Comparison of ENCODE assay signal across 8 cellular contexts in the genomic region with DNA sequence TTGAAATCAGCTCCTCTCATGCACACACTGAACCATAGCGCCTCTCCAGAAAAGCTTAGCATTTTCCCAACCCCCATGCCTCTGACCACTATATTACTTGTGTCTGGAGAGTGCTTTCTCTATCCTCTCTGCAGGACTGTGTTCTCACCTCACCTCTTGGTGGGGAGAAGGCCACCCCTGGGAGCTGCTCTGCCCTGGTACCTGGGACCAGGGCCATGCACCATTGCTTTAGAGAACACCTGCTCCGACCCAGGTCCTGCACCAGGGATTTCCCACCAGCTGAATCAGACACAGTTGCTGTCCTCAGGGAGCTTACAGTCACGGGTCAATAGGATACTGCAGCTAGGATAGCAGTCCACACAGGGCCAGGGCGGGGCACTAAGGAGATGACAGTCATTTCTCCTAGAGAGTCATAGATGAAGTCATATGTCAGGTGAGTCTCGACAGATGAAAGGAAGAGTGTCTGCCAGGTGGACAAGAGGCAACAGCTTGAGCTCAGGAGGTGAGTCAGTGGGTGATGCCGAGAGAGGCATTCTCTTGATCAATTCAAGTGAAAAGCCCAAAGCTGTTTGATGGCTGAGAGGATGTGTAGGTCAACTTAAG. TPM values are rescaled to one million over a fixed set of nuclear protein-coding genes. Genes with fewer than 3 reads are reported as not detected.
DNase-seq lines count a peak whose midpoint lies in the region; ATAC-seq and TF ChIP-seq lines count a peak whose summit lies in the region.

No MANE protein-coding gene starts in this region.

- CTCF ChIA-PET in WTC11 (lab: Charles Lee), result interaction anchor here (0.7 to 2.6 kb wide), 15 partner anchors 9 to 525 kb away, joined by 3 to 21 read pairs (median 4); no protein-coding TSS in a partner anchor

- 0 out of 2 replicates have a peak, but pooled peaks have one; percentile 63 for TF ChIP-seq CTCF in C4-2B (conservative IDR thresholded peaks at IDR 0.05)
- TF ChIP-seq CTCF in WTC11 (IDR thresholded peaks at IDR 0.05), result no peak
- no peak for TF ChIP-seq CTCF in glutamatergic neuron (IDR thresholded peaks at IDR 0.05; ENCODE audit: partially characterized antibody, unreplicated experiment)

- H3K27ac Mint-ChIP-seq in WTC11, result peak overlapping the region; percentile 90; the same call in 1 of the 2 replicates
- H3K27ac Mint-ChIP-seq in glutamatergic neuron (ENCODE audit: unreplicated experiment), result peak overlapping the region; percentile 70

- H3K27me3 Mint-ChIP-seq in WTC11 (ENCODE audit: low read depth) (no peaks in the 10 kb centered on the region), glutamatergic neuron (ENCODE audit: unreplicated experiment) (peaks cover 2% of the 10 kb centered on the region)

- ATAC-seq in GM19372 (IDR thresholded peaks at IDR 0.05; ENCODE audit: low read depth, unreplicated experiment), result peak; percentile 3
- ATAC-seq in WTC11, result no peak
- no peak for ATAC-seq in GM21367 (IDR thresholded peaks at IDR 0.05; ENCODE audit: unreplicated experiment)
- ATAC-seq in HG02763 (IDR thresholded peaks at IDR 0.05; ENCODE audit: unreplicated experiment), result no peak

- H3K27ac ChIP-seq in C4-2B, result no peak overlapping the region

- H3K4me3 Mint-ChIP-seq in WTC11, result peak overlapping the region; percentile 98
- peak overlapping the region; percentile 90 for H3K4me3 Mint-ChIP-seq in glutamatergic neuron (ENCODE audit: unreplicated experiment)

- POLR2A ChIA-PET in WTC11 (lab: Charles Lee), result no interaction called here

- H3K36me3 Mint-ChIP-seq in WTC11 (peaks cover 8% of the 10 kb centered on the region), glutamatergic neuron (ENCODE audit: unreplicated experiment) (no peaks in the 10 kb centered on the region)

- peaks cover 31% of the 10 kb centered on the region for H3K4me1 Mint-ChIP-seq in WTC11
- H3K4me1 Mint-ChIP-seq in glutamatergic neuron (ENCODE audit: low read depth, unreplicated experiment), result peaks cover 9% of the 10 kb centered on the region

- H3K9me3 Mint-ChIP-seq in WTC11 (peaks cover 15% of the 10 kb centered on the region), glutamatergic neuron (ENCODE audit: unreplicated experiment) (peaks cover 3% of the 10 kb centered on the region)

- DNase-seq in WTC11 (ENCODE audit: low spot score) (no peak), glutamatergic neuron (no peak), putamen (ENCODE audit: low spot score) (no peak), GM19238 (ENCODE audit: insufficient read length, low spot score) (no peak)

TF ChIP-seq in WTC11, 78 proteins besides CTCF, POLR2A, EP300 and RAD21:
- TF ChIP-seq, protein P1, sequence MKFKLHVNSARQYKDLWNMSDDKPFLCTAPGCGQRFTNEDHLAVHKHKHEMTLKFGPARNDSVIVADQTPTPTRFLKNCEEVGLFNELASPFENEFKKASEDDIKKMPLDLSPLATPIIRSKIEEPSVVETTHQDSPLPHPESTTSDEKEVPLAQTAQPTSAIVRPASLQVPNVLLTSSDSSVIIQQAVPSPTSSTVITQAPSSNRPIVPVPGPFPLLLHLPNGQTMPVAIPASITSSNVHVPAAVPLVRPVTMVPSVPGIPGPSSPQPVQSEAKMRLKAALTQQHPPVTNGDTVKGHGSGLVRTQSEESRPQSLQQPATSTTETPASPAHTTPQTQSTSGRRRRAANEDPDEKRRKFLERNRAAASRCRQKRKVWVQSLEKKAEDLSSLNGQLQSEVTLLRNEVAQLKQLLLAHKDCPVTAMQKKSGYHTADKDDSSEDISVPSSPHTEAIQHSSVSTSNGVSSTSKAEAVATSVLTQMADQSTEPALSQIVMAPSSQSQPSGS (CRISPR knock-in tag; IDR thresholded peaks at IDR 0.05; ENCODE audit: borderline replicate concordance, low read depth), result no peak
- no peak for TF ChIP-seq NFATC4 (CRISPR knock-in tag; IDR thresholded peaks at IDR 0.05)
- no peak for TF ChIP-seq RELA (CRISPR knock-in tag; IDR thresholded peaks at IDR 0.05; ENCODE audit: borderline replicate concordance)
- TF ChIP-seq ZNF121 (CRISPR knock-in tag; IDR thresholded peaks at IDR 0.05), result no peak
- no peak for TF ChIP-seq ELF4 (CRISPR knock-in tag; IDR thresholded peaks at IDR 0.05; ENCODE audit: low read depth)
- no peak for TF ChIP-seq HMGA2 (CRISPR knock-in tag; IDR thresholded peaks at IDR 0.05)
- no peak for TF ChIP-seq RORB (CRISPR knock-in tag; IDR thresholded peaks at IDR 0.05)
- TF ChIP-seq ZBTB21 (CRISPR knock-in tag; IDR thresholded peaks at IDR 0.05; ENCODE audit: borderline replicate concordance), result no peak
- TF ChIP-seq USF2 (CRISPR knock-in tag; IDR thresholded peaks at IDR 0.05), result no peak
- TF ChIP-seq FOXJ3 (CRISPR knock-in tag; IDR thresholded peaks at IDR 0.05; ENCODE audit: borderline replicate concordance), result no peak
- TF ChIP-seq, protein P2, sequence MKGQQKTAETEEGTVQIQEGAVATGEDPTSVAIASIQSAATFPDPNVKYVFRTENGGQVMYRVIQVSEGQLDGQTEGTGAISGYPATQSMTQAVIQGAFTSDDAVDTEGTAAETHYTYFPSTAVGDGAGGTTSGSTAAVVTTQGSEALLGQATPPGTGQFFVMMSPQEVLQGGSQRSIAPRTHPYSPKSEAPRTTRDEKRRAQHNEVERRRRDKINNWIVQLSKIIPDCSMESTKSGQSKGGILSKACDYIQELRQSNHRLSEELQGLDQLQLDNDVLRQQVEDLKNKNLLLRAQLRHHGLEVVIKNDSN (CRISPR knock-in tag; IDR thresholded peaks at IDR 0.05), result no peak

RNA-seq across cellular contexts. Expression of gene LMTK2, which starts 0.6 kb away (rescaled TPM):
- total RNA-seq in WTC11 (2021) (23.0 to 25.5 TPM (median 24.3 TPM) in 3 replicates), glutamatergic neuron (ENCODE audit: unreplicated experiment) (20.6 TPM)
